6 cellular contexts compared by ENCODE assay signal in genomic region chr17:7216242-7217112, GRCh38. TPM values are rescaled to one million over a fixed set of nuclear protein-coding genes. Genes with fewer than 3 reads are reported as not detected.
A peak's percentile ranks its signal among the peaks of the same experiment; 100 is the strongest.
DNase-seq lines count a peak whose midpoint lies in the region; ATAC-seq, FAIRE-seq and TF ChIP-seq lines count a peak whose summit lies in the region.

No MANE protein-coding gene starts in this region.

- H3K4me3 ChIP-seq in astrocyte (ENCODE audit: insufficient read depth, low read depth, low read length), result peak overlapping the region; percentile 65

- H2AFZ ChIP-seq in astrocyte (ENCODE audit: low read depth, low read length), result no peak overlapping the region

- peak overlapping the region; percentile 42 for H3K27ac Mint-ChIP-seq in astrocyte (ENCODE audit: unreplicated experiment)
- H3K27ac Mint-ChIP-seq in naive thymus-derived CD8-positive, alpha-beta T cell, result peak overlapping the region; percentile 49 to 100 (median 96)

- H3K9me3 Mint-ChIP-seq in astrocyte (ENCODE audit: unreplicated experiment), result no peaks in the 10 kb centered on the region
- H3K9me3 Mint-ChIP-seq in naive thymus-derived CD8-positive, alpha-beta T cell, result no peaks in the 10 kb centered on the region

- TF ChIP-seq CTCF in astrocyte (IDR thresholded peaks at IDR 0.05; ENCODE audit: insufficient read depth, low read depth, low read length), result no peak

- H3K4me1 ChIP-seq in astrocyte (ENCODE audit: insufficient read depth, low read length), result peaks cover 49% of the 10 kb centered on the region

- H3K27me3 Mint-ChIP-seq in astrocyte (ENCODE audit: low read depth, unreplicated experiment), result no peaks in the 10 kb centered on the region
- H3K27me3 Mint-ChIP-seq in naive thymus-derived CD8-positive, alpha-beta T cell, result peaks cover 0 to 2% (median 0%) of the 10 kb centered on the region in 5 donors

- peaks cover 57% of the 10 kb centered on the region for H4K20me1 ChIP-seq in astrocyte (ENCODE audit: insufficient read depth, low read length)

- H3K4me1 Mint-ChIP-seq in astrocyte (ENCODE audit: low read depth, unreplicated experiment), result peaks cover 33% of the 10 kb centered on the region
- peaks cover 51 to 81% (median 78%) of the 10 kb centered on the region in 4 donors for H3K4me1 Mint-ChIP-seq in naive thymus-derived CD8-positive, alpha-beta T cell

- peaks cover 9% of the 10 kb centered on the region for H3K36me3 Mint-ChIP-seq in astrocyte (ENCODE audit: low read depth, unreplicated experiment)
- no peaks in the 10 kb centered on the region for H3K36me3 Mint-ChIP-seq in naive thymus-derived CD8-positive, alpha-beta T cell

- peak overlapping the region; percentile 92 for H3K4me2 ChIP-seq in astrocyte (ENCODE audit: low read length)

- DNase-seq in G401 (ENCODE audit: low spot score) (peak; percentile 27), astrocyte (ENCODE audit: low read depth) (no peak), GDM1 (lab: John Stamatoyannopoulos, UW) (no peak)
- peak in 1 of 10 donors; percentile 53 for DNase-seq in naive thymus-derived CD8-positive, alpha-beta T cell

- in situ Hi-C loops in G401 (cut with HindIII; ENCODE audit: low sequenced_read_pairs), result no loop called here

- FAIRE-seq in astrocyte (lab: Jason Lieb, UNC), result no peak

- H3K4me3 Mint-ChIP-seq in astrocyte (ENCODE audit: unreplicated experiment), result peak overlapping the region; percentile 82
- H3K4me3 Mint-ChIP-seq in naive thymus-derived CD8-positive, alpha-beta T cell, result peak overlapping the region; percentile 40 to 94 (median 72)

- H3K36me3 ChIP-seq in astrocyte (ENCODE audit: insufficient read depth, low read length), result no peaks in the 10 kb centered on the region

- H3K9ac ChIP-seq in astrocyte (ENCODE audit: low read length), result peak overlapping the region; percentile 79

- H3K27ac ChIP-seq in astrocyte (ENCODE audit: low read depth, low read length), result no peak overlapping the region

- peaks cover 62% of the 10 kb centered on the region for H3K79me2 ChIP-seq in astrocyte (ENCODE audit: insufficient read depth, low read length)

- H3K9me3 ChIP-seq in astrocyte (ENCODE audit: insufficient read depth, low read depth, low read length), result no peaks in the 10 kb centered on the region

- POLR2A ChIA-PET in naive thymus-derived CD8-positive, alpha-beta T cell (lab: Charles Lee), result interaction anchor here (3.3 to 14.0 kb wide), 2 partner anchors 12 to 20 kb away, joined by 20 to 371 read pairs; partner anchors contain the start of genes DVL2, GABARAP and PHF23

- H3K27me3 ChIP-seq in astrocyte (ENCODE audit: insufficient read depth, low read length), result no peaks in the 10 kb centered on the region

- ATAC-seq in naive thymus-derived CD8-positive, alpha-beta T cell, result no peak
- ATAC-seq in HG02678 (IDR thresholded peaks at IDR 0.05; ENCODE audit: unreplicated experiment) (no peak), GM21423 (IDR thresholded peaks at IDR 0.05; ENCODE audit: unreplicated experiment) (no peak)

RNA-seq across cellular contexts. Expression of gene DLG4, which starts 3.2 kb away (rescaled TPM):
- total RNA-seq in G401 (2014; rRNA removed; shearing (Covaris generic)), result 15.5 and 18.8 TPM in 2 replicates
- 45.6 and 48.0 TPM in 2 replicates for total RNA-seq in astrocyte
- total RNA-seq in naive thymus-derived CD8-positive, alpha-beta T cell, result 10 to 100 TPM in 1 of 2 experiments, 1 to 10 TPM in 1; 8.4 to 10.2 TPM
- under 1 TPM; 0.24 to 0.62 (median 0.33) TPM for polyA plus RNA-seq in naive thymus-derived CD8-positive, alpha-beta T cell

RNA-seq across cellular contexts. Expression of gene ACADVL, which starts 3.3 kb away (rescaled TPM):
- 399 and 405 TPM in 2 replicates for total RNA-seq in G401 (2014; rRNA removed; shearing (Covaris generic))
- total RNA-seq in astrocyte, result 354 and 399 TPM in 2 replicates
- total RNA-seq in naive thymus-derived CD8-positive, alpha-beta T cell, result 100 to 1,000 TPM; 402 TPM
- polyA plus RNA-seq in naive thymus-derived CD8-positive, alpha-beta T cell, result 10 to 100 TPM; 78.8 to 91.2 (median 85.2) TPM

RNA-seq across cellular contexts. Expression of gene DVL2, which starts 17.8 kb away (rescaled TPM):
- 89.9 and 99.0 TPM in 2 replicates for total RNA-seq in G401 (2014; rRNA removed; shearing (Covaris generic))
- 30.2 and 34.4 TPM in 2 replicates for total RNA-seq in astrocyte
- total RNA-seq in naive thymus-derived CD8-positive, alpha-beta T cell, result 10 to 100 TPM; 80.7 to 81.5 TPM
- 10 to 100 TPM; 19.3 to 26.5 (median 19.3) TPM for polyA plus RNA-seq in naive thymus-derived CD8-positive, alpha-beta T cell

RNA-seq across cellular contexts. Expression of gene PHF23, which starts 22.8 kb away (rescaled TPM):
- 113 and 121 TPM in 2 replicates for total RNA-seq in G401 (2014; rRNA removed; shearing (Covaris generic))
- 78.0 and 89.5 TPM in 2 replicates for total RNA-seq in astrocyte
- 10 to 100 TPM; 49.9 to 53.9 TPM for total RNA-seq in naive thymus-derived CD8-positive, alpha-beta T cell
- 10 to 100 TPM; 18.1 to 35.7 (median 22.2) TPM for polyA plus RNA-seq in naive thymus-derived CD8-positive, alpha-beta T cell

RNA-seq across cellular contexts. Expression of gene GABARAP, which starts 25.8 kb away (rescaled TPM):
- 227 and 249 TPM in 2 replicates for total RNA-seq in G401 (2014; rRNA removed; shearing (Covaris generic))
- total RNA-seq in astrocyte, result 434 and 454 TPM in 2 replicates
- total RNA-seq in naive thymus-derived CD8-positive, alpha-beta T cell, result 100 to 1,000 TPM; 268 to 280 TPM
- polyA plus RNA-seq in naive thymus-derived CD8-positive, alpha-beta T cell, result 100 to 1,000 TPM; 799 to 964 (median 817) TPM
